8 cellular contexts compared by ENCODE assay signal in the genomic region with DNA sequence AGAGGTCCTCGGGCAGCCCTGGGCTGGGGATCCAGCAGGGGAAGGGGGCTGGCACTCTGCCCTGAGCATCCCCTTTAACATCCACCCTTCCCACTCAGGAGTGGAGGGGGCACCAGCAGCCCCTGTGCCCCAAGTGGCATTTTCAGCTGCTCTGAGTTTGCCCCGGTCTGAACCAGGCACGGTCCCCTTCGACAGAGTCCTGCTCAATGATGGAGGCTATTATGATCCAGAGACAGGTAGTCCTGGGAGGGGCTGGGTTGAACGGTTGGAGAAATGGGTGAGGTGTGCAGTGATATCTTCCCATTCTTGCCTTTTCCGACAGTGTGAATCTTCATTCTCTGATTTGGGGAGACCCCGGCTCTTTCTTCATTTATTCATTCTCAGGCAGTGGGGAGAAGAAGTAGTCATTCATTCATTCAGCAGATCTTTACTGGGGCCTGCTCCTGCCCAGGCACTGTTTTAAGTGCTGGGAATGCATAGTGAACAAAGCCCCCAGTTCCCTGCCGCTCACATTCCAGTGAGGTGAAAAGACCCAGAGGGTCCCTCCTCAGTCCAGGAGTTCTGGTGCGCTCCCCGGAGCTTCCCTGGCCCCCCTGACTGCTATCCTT. TPM values are rescaled to one million over a fixed set of nuclear protein-coding genes. Genes with fewer than 3 reads are reported as not detected.
A peak's percentile ranks its signal among the peaks of the same experiment; 100 is the strongest.
DNase-seq lines count a peak whose midpoint lies in the region; ATAC-seq, FAIRE-seq and TF ChIP-seq lines count a peak whose summit lies in the region.

No MANE protein-coding gene starts in this region.

- H2AK5ac ChIP-seq in H1 (ENCODE audit: low read depth, low read length) = no peak overlapping the region

- no peak for DNase-seq in H1 (ENCODE audit: low read depth in 1 of 2, low spot score in 2 of 2)
- no peak for DNase-seq in NCI-H2081 (lab: John Stamatoyannopoulos, UW)

- peaks cover 91% of the 10 kb centered on the region for H3K4me1 ChIP-seq in BLaER1
- H3K4me1 ChIP-seq in OCI-LY1 (ENCODE audit: insufficient read depth, low read length, severe bottlenecking) = peaks cover 26% of the 10 kb centered on the region
- H3K4me1 ChIP-seq in H1 (replicated peaks in 1 of 4; ENCODE audit: control insufficient read depth in 3 of 4, insufficient read depth in 4 of 4, low read length in 3 of 4) = peaks cover 4 to 28% (median 10%) of the 10 kb centered on the region in 4 experiments; a peak in 6 of 7 replicates

- no peak overlapping the region for H4K91ac ChIP-seq in H1 (replicated peaks; ENCODE audit: insufficient read length, low read length)

- H2AFZ ChIP-seq in OCI-LY1 (ENCODE audit: low read length) = no peak overlapping the region
- H2AFZ ChIP-seq in H1 (ENCODE audit: low read length) = no peak overlapping the region
- no peak overlapping the region for H2AFZ ChIP-seq in neural cell (ENCODE audit: low read depth, low read length)

- no peak for TF ChIP-seq RAD21 in H1 (IDR thresholded peaks at IDR 0.05 in 1 of 2, conservative IDR thresholded peaks at IDR 0.05 in 1 of 2; ENCODE audit: low read depth in 2 of 2, low read length in 2 of 2)
- no peak for TF ChIP-seq RAD21 in neural cell (conservative IDR thresholded peaks at IDR 0.05)

- CTCF ChIA-PET in H1 (lab: Charles Lee; ENCODE audit: partially characterized antibody) = interaction anchor here (0.7 to 16.5 kb wide), 12 partner anchors 8 to 206 kb away, joined by 3 to 160 read pairs (median 4); partner anchors contain the start of genes AGBL5 and PREB

- H3K9ac ChIP-seq in BLaER1 (peak overlapping the region; percentile 88), OCI-LY1 (ENCODE audit: low read length) (peak overlapping the region; percentile 73; the same call in 1 of the 2 replicates), H1 (replicated peaks in 1 of 4; ENCODE audit: extremely low read depth in 1 of 4, low read depth in 3 of 4, low read length in 3 of 4) (peak overlapping the region in 1 of 4 experiments; percentile 50; a peak in 2 of 7 replicates), neural cell (ENCODE audit: low read length) (peak overlapping the region; percentile 83)

- H3K79me1 ChIP-seq in H1 (ENCODE audit: low read depth, low read length) = no peaks in the 10 kb centered on the region

- H3K9me2 ChIP-seq in OCI-LY1 (ENCODE audit: low read depth, low read length) (no peaks in the 10 kb centered on the region), neural cell (ENCODE audit: insufficient read depth, low read length) (no peaks in the 10 kb centered on the region)

- peak overlapping the region; percentile 85 for H4K8ac ChIP-seq in H1 (ENCODE audit: extremely low read depth, insufficient read depth, low read length)

- H3K4me3 ChIP-seq in BLaER1 (peak overlapping the region; percentile 75), OCI-LY1 (ENCODE audit: low read depth, low read length, poor library complexity, severe bottlenecking) (peak overlapping the region; percentile 67), H1 (ENCODE audit: extremely low read depth in 1 of 4, insufficient read depth in 2 of 4, low read depth in 3 of 4, low read length in 4 of 4) (peak overlapping the region; percentile 44 to 75 (median 57); a peak in 7 of 8 replicates), neural cell (ENCODE audit: low read length) (peak overlapping the region; percentile 80)

- H3K27me3 ChIP-seq in BLaER1 (no peaks in the 10 kb centered on the region), OCI-LY1 (ENCODE audit: insufficient read depth, low read length) (0 out of 2 replicates have a peak, but pooled peaks cover 11% of the 10 kb centered on the region), H1 (replicated peaks in 1 of 4; ENCODE audit: control insufficient read depth in 3 of 4, extremely low read depth in 1 of 4, insufficient read depth in 3 of 4, low read length in 3 of 4) (peaks cover 0 to 9% (median 4%) of the 10 kb centered on the region in 4 experiments; a peak in 2 of 7 replicates), neural cell (ENCODE audit: insufficient read depth, low read depth, low read length) (peaks cover 10% of the 10 kb centered on the region)

- H3F3A ChIP-seq in OCI-LY1 (ENCODE audit: insufficient read depth, low read length) (no peaks in the 10 kb centered on the region), neural cell (ENCODE audit: insufficient read depth, low read length, poor library complexity, severe bottlenecking) (no peaks in the 10 kb centered on the region)

- H3K36me3 ChIP-seq in BLaER1 (peaks cover 38% of the 10 kb centered on the region), OCI-LY1 (ENCODE audit: insufficient read depth, low read length) (no peaks in the 10 kb centered on the region), H1 (ENCODE audit: control insufficient read depth in 2 of 4, insufficient read depth in 4 of 4, low read length in 3 of 4) (no peaks in the 10 kb centered on the region), neural cell (ENCODE audit: insufficient read depth, low read length) (no peaks in the 10 kb centered on the region)

- H3K4me2 ChIP-seq in BLaER1 (peak overlapping the region; percentile 100), OCI-LY1 (ENCODE audit: low read length) (peak overlapping the region; percentile 88), H1 (ENCODE audit: insufficient read depth in 1 of 2, low read depth in 2 of 2, low read length in 2 of 2) (peak overlapping the region; percentile 70 to 84), neural cell (ENCODE audit: low read length) (peak overlapping the region; percentile 59)

- H3K56ac ChIP-seq in H1 (replicated peaks; ENCODE audit: insufficient read length, low read depth, low read length) = no peak overlapping the region

- H2BK15ac ChIP-seq in H1 (ENCODE audit: low read length) = no peak overlapping the region

- no peak overlapping the region for H2BK120ac ChIP-seq in H1 (replicated peaks; ENCODE audit: low read depth, low read length)

- WGBS in H1 (ENCODE audit: extremely low coverage in 1 of 2, insufficient coverage in 1 of 2, insufficient read length in 1 of 2, insufficient replicate concordance in 2 of 2, low coverage in 1 of 2, low lambda C conversion rate in 2 of 2, missing lambda C conversion rate in 1 of 2), 2 experiments = 62% methylated on average over 10 of the region's 10 CpGs; no CpG with 5 or more reads in 1 of the 2 experiments

- no peak for FAIRE-seq in H1 (lab: Jason Lieb, UNC)

- H3K79me2 ChIP-seq in OCI-LY1 (ENCODE audit: insufficient read depth, low read length) = no peaks in the 10 kb centered on the region
- no peaks in the 10 kb centered on the region for H3K79me2 ChIP-seq in H1 (ENCODE audit: control insufficient read depth in 1 of 2, insufficient read depth in 2 of 2, low read length in 2 of 2)
- no peaks in the 10 kb centered on the region for H3K79me2 ChIP-seq in neural cell (replicated peaks; ENCODE audit: insufficient read depth, low read length)

- no peak for TF ChIP-seq EP300 in H1 (IDR thresholded peaks at IDR 0.05; ENCODE audit: borderline replicate concordance in 1 of 2, low read depth in 2 of 2, low read length in 2 of 2)
- TF ChIP-seq EP300 in neural cell (conservative IDR thresholded peaks at IDR 0.05; ENCODE audit: poor library complexity, severe bottlenecking) = no peak

- no peak overlapping the region for H3K14ac ChIP-seq in H1 (ENCODE audit: insufficient read length)

- no peak overlapping the region for H2BK5ac ChIP-seq in H1 (ENCODE audit: low read depth, low read length)

- no peak overlapping the region; the same call in 1 of the 2 replicates for H2BK12ac ChIP-seq in H1 (ENCODE audit: low read depth, low read length)

- H3K27ac ChIP-seq in BLaER1 = peak overlapping the region; percentile 88
- H3K27ac ChIP-seq in OCI-LY1 (ENCODE audit: low read depth, low read length, poor library complexity, severe bottlenecking) = no peak overlapping the region
- H3K27ac ChIP-seq in H1 (ENCODE audit: low read depth, low read length) = no peak overlapping the region
- H3K27ac ChIP-seq in neural cell (ENCODE audit: low read length) = no peak overlapping the region

- 0 out of 2 replicates have a peak overlapping the region, but pooled peaks have one; percentile 72 for H2BK20ac ChIP-seq in H1 (ENCODE audit: low read length)

- peaks cover 13% of the 10 kb centered on the region; the same call in 1 of the 2 replicates for H3K23me2 ChIP-seq in H1 (ENCODE audit: low read depth, low read length)

- H4K5ac ChIP-seq in H1 (ENCODE audit: insufficient read length, low read depth, low read length) = no peak overlapping the region

- H3K9me3 ChIP-seq in BLaER1 (no peaks in the 10 kb centered on the region), OCI-LY1 (ENCODE audit: low read length) (no peaks in the 10 kb centered on the region), H1 (ENCODE audit: insufficient read depth in 2 of 2, low read depth in 1 of 2, low read length in 1 of 2) (no peaks in the 10 kb centered on the region), neural cell (ENCODE audit: low read length) (no peaks in the 10 kb centered on the region)

- ATAC-seq in HG03342 (IDR thresholded peaks at IDR 0.05; ENCODE audit: unreplicated experiment) = no peak
- ATAC-seq in GM18907 (IDR thresholded peaks at IDR 0.05; ENCODE audit: unreplicated experiment) = no peak
- no peak for ATAC-seq in GM18519 (IDR thresholded peaks at IDR 0.05; ENCODE audit: low FRiP score, unreplicated experiment)

- no peak for TF ChIP-seq CTCF in OCI-LY1 (IDR thresholded peaks at IDR 0.05; ENCODE audit: low read length)
- TF ChIP-seq CTCF in H1 (IDR thresholded peaks at IDR 0.05; ENCODE audit: control extremely low read depth in 1 of 3, insufficient read depth in 1 of 3, low read depth in 1 of 3, low read length in 3 of 3) = no peak
- no peak for TF ChIP-seq CTCF in neural cell (IDR thresholded peaks at IDR 0.05; ENCODE audit: poor library complexity, severe bottlenecking)

- POLR2A ChIA-PET in H1 (lab: Charles Lee; ENCODE audit: partially characterized antibody) = interaction anchor here (0.6 to 5.9 kb wide), 8 partner anchors 12 to 271 kb away, joined by 3 to 63 read pairs (median 6); partner anchors contain the start of genes AGBL5, ATRAID, GTF3C2 and OST4

- H3K18ac ChIP-seq in H1 (ENCODE audit: extremely low read depth, low read length) = no peak overlapping the region

- no peak overlapping the region for H3K4ac ChIP-seq in H1 (replicated peaks; ENCODE audit: insufficient read length, low read depth, low read length)

- H3K23ac ChIP-seq in H1 (ENCODE audit: insufficient read length) = no peak overlapping the region

- H4K20me1 ChIP-seq in BLaER1 (peaks cover 21% of the 10 kb centered on the region; the same call in 1 of the 2 replicates), OCI-LY1 (ENCODE audit: insufficient read depth, low read length) (no peaks in the 10 kb centered on the region), H1 (replicated peaks in 1 of 2; ENCODE audit: control insufficient read depth in 1 of 2, insufficient read depth in 2 of 2, low read length in 2 of 2) (peaks cover 0 to 1% of the 10 kb centered on the region in 2 experiments), neural cell (ENCODE audit: insufficient read depth) (no peaks in the 10 kb centered on the region)

- no peak for TF ChIP-seq POLR2A in H1 (IDR thresholded peaks at IDR 0.05; ENCODE audit: control extremely low read depth in 1 of 2, low read depth in 2 of 2, low read length in 2 of 2)

RNA-seq across cellular contexts. Expression of gene KHK, which starts 1.4 kb away (rescaled TPM):
- total RNA-seq in H1 (2021; fragmentation: NEBNext Ultra II Directional; extraction: Animal tissue kit (Norgen Biotek cat#: 25700)) = 17.7 and 20.5 TPM in 2 replicates
- polyA plus RNA-seq in H1 (2011; rRNA removed) = 11.0 and 14.5 TPM in 2 replicates
- 10.0 TPM for polyA plus RNA-seq in H1 (2011; cell fraction: cytosol; rRNA removed)
- 17.9 TPM for polyA plus RNA-seq in H1 (2011; cell fraction: nucleus; rRNA removed)
- 15.1 to 19.4 TPM (median 16.9 TPM) in 4 replicates for polyA plus RNA-seq in H1 (2012, experiment 1 of 2)
- polyA plus RNA-seq in H1 (2012, experiment 2 of 2) = 12.6 TPM
- 7.6 TPM for polyA plus RNA-seq in H1 (2013, experiment 1 of 2)
- 7.1 TPM for polyA plus RNA-seq in H1 (2013, experiment 2 of 2)
- 6.8 and 9.2 TPM in 2 replicates for polyA minus RNA-seq in H1 (2011; rRNA and poly(A)+ RNA removed)
- polyA minus RNA-seq in H1 (2011; cell fraction: cytosol; rRNA and poly(A)+ RNA removed) = 2.9 TPM
- polyA minus RNA-seq in H1 (2011; cell fraction: nucleus; rRNA and poly(A)+ RNA removed) = 3.9 TPM
- polyA plus RNA-seq in neural cell = 3.1 and 4.1 TPM in 2 replicates
- 3.2 TPM in 2 replicates for polyA minus RNA-seq in neural cell

RNA-seq across cellular contexts. Expression of gene EMILIN1, which starts 6.8 kb away (rescaled TPM):
- 2.9 and 3.0 TPM in 2 replicates for total RNA-seq in H1 (2021; fragmentation: NEBNext Ultra II Directional; extraction: Animal tissue kit (Norgen Biotek cat#: 25700))
- polyA plus RNA-seq in H1 (2011; rRNA removed) (1.9 and 3.1 TPM in 2 replicates), neural cell (1.3 and 2.2 TPM in 2 replicates)
- polyA plus RNA-seq in H1 (2011; cell fraction: cytosol; rRNA removed) = 2.0 TPM
- 2.9 TPM for polyA plus RNA-seq in H1 (2011; cell fraction: nucleus; rRNA removed)
- 0.61 to 2.3 TPM (median 1.8 TPM) in 4 replicates for polyA plus RNA-seq in H1 (2012, experiment 1 of 2)
- 1.1 TPM for polyA plus RNA-seq in H1 (2012, experiment 2 of 2)
- polyA plus RNA-seq in H1 (2013, experiment 1 of 2) = 3.0 TPM
- 2.4 TPM for polyA plus RNA-seq in H1 (2013, experiment 2 of 2)
- 0.28 and 0.66 TPM in 2 replicates for polyA minus RNA-seq in H1 (2011; rRNA and poly(A)+ RNA removed)
- 1.9 TPM for polyA minus RNA-seq in H1 (2011; cell fraction: cytosol; rRNA and poly(A)+ RNA removed)
- polyA minus RNA-seq in H1 (2011; cell fraction: nucleus; rRNA and poly(A)+ RNA removed) = 1.8 TPM
- 1.9 and 2.3 TPM in 2 replicates for polyA minus RNA-seq in neural cell

RNA-seq across cellular contexts. Expression of gene OST4, which starts 13.7 kb away (rescaled TPM):
- total RNA-seq in H1 (2021; fragmentation: NEBNext Ultra II Directional; extraction: Animal tissue kit (Norgen Biotek cat#: 25700)) = 212 and 225 TPM in 2 replicates
- polyA plus RNA-seq in H1 (2011; rRNA removed) (865 and 906 TPM in 2 replicates), neural cell (263 and 292 TPM in 2 replicates)
- 368 TPM for polyA plus RNA-seq in H1 (2011; cell fraction: cytosol; rRNA removed)
- 358 TPM for polyA plus RNA-seq in H1 (2011; cell fraction: nucleus; rRNA removed)
- 242 to 359 TPM (median 313 TPM) in 4 replicates for polyA plus RNA-seq in H1 (2012, experiment 1 of 2)
- 550 TPM for polyA plus RNA-seq in H1 (2012, experiment 2 of 2)
- 754 TPM for polyA plus RNA-seq in H1 (2013, experiment 1 of 2)
- 766 TPM for polyA plus RNA-seq in H1 (2013, experiment 2 of 2)
- polyA minus RNA-seq in H1 (2011; rRNA and poly(A)+ RNA removed) = 164 and 185 TPM in 2 replicates
- 376 TPM for polyA minus RNA-seq in H1 (2011; cell fraction: cytosol; rRNA and poly(A)+ RNA removed)
- 147 TPM for polyA minus RNA-seq in H1 (2011; cell fraction: nucleus; rRNA and poly(A)+ RNA removed)
- polyA minus RNA-seq in neural cell = 80.8 and 91.8 TPM in 2 replicates

RNA-seq across cellular contexts. Expression of gene AGBL5, which starts 33.7 kb away (rescaled TPM):
- 45.4 and 51.0 TPM in 2 replicates for total RNA-seq in H1 (2021; fragmentation: NEBNext Ultra II Directional; extraction: Animal tissue kit (Norgen Biotek cat#: 25700))
- polyA plus RNA-seq in H1 (2011; rRNA removed) (62.0 and 82.0 TPM in 2 replicates), neural cell (34.3 and 39.1 TPM in 2 replicates)
- 61.5 TPM for polyA plus RNA-seq in H1 (2011; cell fraction: cytosol; rRNA removed)
- 68.2 TPM for polyA plus RNA-seq in H1 (2011; cell fraction: nucleus; rRNA removed)
- 45.8 to 52.7 TPM (median 47.1 TPM) in 4 replicates for polyA plus RNA-seq in H1 (2012, experiment 1 of 2)
- polyA plus RNA-seq in H1 (2012, experiment 2 of 2) = 50.1 TPM
- 31.9 TPM for polyA plus RNA-seq in H1 (2013, experiment 1 of 2)
- 32.3 TPM for polyA plus RNA-seq in H1 (2013, experiment 2 of 2)
- polyA minus RNA-seq in H1 (2011; rRNA and poly(A)+ RNA removed) = 77.2 and 83.3 TPM in 2 replicates
- polyA minus RNA-seq in H1 (2011; cell fraction: cytosol; rRNA and poly(A)+ RNA removed) = 35.4 TPM
- polyA minus RNA-seq in H1 (2011; cell fraction: nucleus; rRNA and poly(A)+ RNA removed) = 32.2 TPM
- 40.5 and 41.9 TPM in 2 replicates for polyA minus RNA-seq in neural cell

RNA-seq across cellular contexts. Expression of gene CGREF1, which starts 33.8 kb away (rescaled TPM):
- 3.4 and 3.5 TPM in 2 replicates for total RNA-seq in H1 (2021; fragmentation: NEBNext Ultra II Directional; extraction: Animal tissue kit (Norgen Biotek cat#: 25700))
- polyA plus RNA-seq in H1 (2011; rRNA removed) (2.5 and 3.7 TPM in 2 replicates), neural cell (24.5 and 33.7 TPM in 2 replicates)
- polyA plus RNA-seq in H1 (2011; cell fraction: cytosol; rRNA removed) = 3.6 TPM
- polyA plus RNA-seq in H1 (2011; cell fraction: nucleus; rRNA removed) = 4.3 TPM
- 2.3 to 4.1 TPM (median 3.1 TPM) in 4 replicates for polyA plus RNA-seq in H1 (2012, experiment 1 of 2)
- polyA plus RNA-seq in H1 (2012, experiment 2 of 2) = 1.6 TPM
- 6.9 TPM for polyA plus RNA-seq in H1 (2013, experiment 1 of 2)
- polyA plus RNA-seq in H1 (2013, experiment 2 of 2) = 7.4 TPM
- polyA minus RNA-seq in H1 (2011; rRNA and poly(A)+ RNA removed) = 2.1 and 2.7 TPM in 2 replicates
- 2.7 TPM for polyA minus RNA-seq in H1 (2011; cell fraction: cytosol; rRNA and poly(A)+ RNA removed)
- polyA minus RNA-seq in H1 (2011; cell fraction: nucleus; rRNA and poly(A)+ RNA removed) = 1.00 TPM
- polyA minus RNA-seq in neural cell = 16.3 and 18.9 TPM in 2 replicates
